Comparison of ENCODE assay signal across 8 cellular contexts in the genomic region with DNA sequence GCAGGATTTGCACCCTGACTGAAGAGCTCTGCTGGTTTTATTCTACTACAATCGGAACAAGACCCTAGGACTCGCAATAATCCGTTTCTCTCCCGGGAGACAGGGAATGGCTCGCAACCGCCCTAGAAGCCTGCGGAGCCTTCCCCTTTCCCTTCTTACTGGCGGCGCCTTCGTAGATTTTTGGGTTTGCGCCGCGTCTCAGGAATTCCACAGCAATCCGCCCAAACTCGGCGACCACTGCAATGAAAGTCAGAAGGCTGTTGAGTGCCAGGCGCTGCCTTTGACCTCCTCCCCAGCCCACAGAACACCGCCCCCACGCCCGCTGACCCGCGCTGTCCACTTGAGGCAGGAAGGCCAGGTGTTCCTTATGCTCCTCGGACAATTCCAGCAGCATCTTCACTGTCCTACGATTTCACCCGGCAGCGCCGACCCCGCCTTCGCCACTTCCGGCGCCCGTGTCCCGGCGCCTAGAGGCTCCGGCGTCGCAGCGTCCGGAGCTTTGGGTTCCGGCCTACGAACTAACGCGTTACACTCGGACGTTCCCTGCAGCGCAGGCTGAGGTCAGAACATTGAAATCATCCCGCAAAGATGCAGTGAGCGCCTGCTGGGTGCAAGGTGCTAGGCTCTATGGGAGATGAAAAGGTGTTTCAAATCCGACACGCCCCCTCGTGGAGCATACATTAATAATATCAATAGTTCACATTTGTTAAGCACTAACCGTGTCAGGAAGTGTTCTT. TPM values are rescaled to one million over a fixed set of nuclear protein-coding genes. Genes with fewer than 3 reads are reported as not detected.
DNase-seq lines count a peak whose midpoint lies in the region; ATAC-seq and TF ChIP-seq lines count a peak whose summit lies in the region.

A gene (minus strand): TSS at position 439 of the 737 bp plus-strand sequence. CDS start 45 bp downstream, at position 394.

- no peaks in the 10 kb centered on the region for H3K9me3 ChIP-seq in RWPE2 (ENCODE audit: severe bottlenecking)
- no peaks in the 10 kb centered on the region for H3K9me3 ChIP-seq in stomach smooth muscle (ENCODE audit: control insufficient read depth in 2 of 2, low read length in 2 of 2)

- peak; percentile 52; the same call in 1 of the 2 replicates for TF ChIP-seq CTCF in LNCAP (IDR thresholded peaks at IDR 0.05)
- peak; percentile 52 for TF ChIP-seq CTCF in RWPE2 (IDR thresholded peaks at IDR 0.05; ENCODE audit: poor library complexity, severe bottlenecking)
- peak; percentile 21 for TF ChIP-seq CTCF in fibroblast of villous mesenchyme (IDR thresholded peaks at IDR 0.05; ENCODE audit: insufficient read depth, low read depth, low read length)
- TF ChIP-seq CTCF in neural crest cell (conservative IDR thresholded peaks at IDR 0.05): peak; percentile 64

- H3K27ac ChIP-seq in RWPE2 (ENCODE audit: poor library complexity, severe bottlenecking): peak within 1 kb of the TSS; percentile 20
- H3K27ac ChIP-seq in stomach smooth muscle (ENCODE audit: low read length): peak within 1 kb of the TSS; percentile 53

- peaks cover 29% of the 10 kb centered on the region for H3K27me3 Mint-ChIP-seq in neural crest cell (ENCODE audit: low read depth)

- DNase-seq in ELR (ENCODE audit: low read depth) (peak; percentile 95), GOT3 (lab: John Stamatoyannopoulos, UW) (peak; percentile 63), RWPE2 (ENCODE audit: low spot score) (peak; percentile 71), fibroblast of villous mesenchyme (ENCODE audit: low read depth) (peak; percentile 84), neural crest cell (ENCODE audit: low read depth, low spot score) (peak; percentile 63)
- peak; percentile 90 for DNase-seq in activated effector memory CD4-positive, alpha-beta T cell treated with anti-CD3 and anti-CD28 coated beads, Interleukin-2, amount 50 U/mL, for 16 hours

- H3K36me3 ChIP-seq in RWPE2 (ENCODE audit: low read depth) (peaks cover 38% of the 10 kb centered on the region), stomach smooth muscle (ENCODE audit: control insufficient read depth in 2 of 2, insufficient read depth in 2 of 2, low read length in 2 of 2) (peaks cover 8 to 13% of the 10 kb centered on the region in 2 donors)

- H3K36me3 Mint-ChIP-seq in neural crest cell (ENCODE audit: low read depth): peaks cover 2% of the 10 kb centered on the region

- H3K9me3 Mint-ChIP-seq in neural crest cell: no peaks in the 10 kb centered on the region

- H3K9ac ChIP-seq in stomach smooth muscle (ENCODE audit: low read length in 2 of 2): peak within 1 kb of the TSS; percentile 81 to 90

- peak within 1 kb of the TSS; percentile 96 for H3K27ac Mint-ChIP-seq in neural crest cell (ENCODE audit: unreplicated experiment)

- peak; percentile 98 for ATAC-seq in RWPE2 (ENCODE audit: low read depth)

- H3K4me1 ChIP-seq in RWPE2 (ENCODE audit: insufficient read depth, poor library complexity, severe bottlenecking) (peaks cover 11% of the 10 kb centered on the region), stomach smooth muscle (ENCODE audit: control insufficient read depth, insufficient read depth, low read length) (peaks cover 4% of the 10 kb centered on the region)

- H3K4me3 ChIP-seq in RWPE2 (ENCODE audit: severe bottlenecking) (peak within 1 kb of the TSS; percentile 86), fibroblast of villous mesenchyme (ENCODE audit: low read depth, low read length) (peak within 1 kb of the TSS; percentile 94), stomach smooth muscle (ENCODE audit: low read length in 2 of 2) (peak within 1 kb of the TSS; percentile 88 to 94)

- peaks cover 22% of the 10 kb centered on the region for H3K4me1 Mint-ChIP-seq in neural crest cell

- no peaks in the 10 kb centered on the region for H3K27me3 ChIP-seq in RWPE2 (ENCODE audit: insufficient read depth, poor library complexity, severe bottlenecking)
- H3K27me3 ChIP-seq in stomach smooth muscle (ENCODE audit: control insufficient read depth in 1 of 2, insufficient read depth in 2 of 2, low read length in 2 of 2): no peaks in the 10 kb centered on the region

- H3K4me3 Mint-ChIP-seq in neural crest cell: peak within 1 kb of the TSS; percentile 99

RNA-seq across cellular contexts. Expression of the gene that starts here (rescaled TPM):
- 28.3 and 34.5 TPM in 2 replicates for total RNA-seq in fibroblast of villous mesenchyme
- total RNA-seq in neural crest cell: 56.8 and 57.6 TPM in 2 replicates

Comparison
In these comparisons a context has a peak if more than half of its experiments do, and no peak if none do; other contexts are left out.
1. Peak in every context shown above with its lines: DNase-seq, ATAC-seq, H3K4me3 ChIP-seq and H3K27ac ChIP-seq.